25 cellular contexts compared by ENCODE assay signal in the genomic region with DNA sequence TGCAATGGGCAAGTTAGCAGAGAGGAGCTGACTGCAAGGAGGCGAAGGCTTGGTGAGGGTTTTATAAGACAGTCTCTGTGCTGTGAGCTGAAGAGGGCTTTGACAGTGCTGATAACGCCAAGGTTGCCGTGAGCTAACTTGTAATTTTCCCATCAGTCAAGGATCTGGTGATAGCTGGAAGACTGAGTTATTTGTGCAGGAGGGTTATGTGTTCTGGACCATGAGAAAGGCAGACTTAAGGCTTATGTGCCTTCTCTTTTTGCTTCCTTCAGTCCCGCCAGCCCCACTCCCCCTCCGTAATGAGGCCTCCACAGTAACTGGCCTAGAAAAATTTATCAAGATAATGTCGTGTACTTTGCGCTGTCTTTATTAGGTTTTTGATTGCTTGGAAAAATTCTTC.
DNase-seq lines count a peak whose midpoint lies in the region; ATAC-seq and TF ChIP-seq lines count a peak whose summit lies in the region.
"Had no signal": no experiment of that assay in that cellular context is flagged by ENCODE, and none has a peak within 500 bp of the region (broad histone marks: within the 10 kb centered on the region; RNA-seq: fewer than 3 reads in every experiment).

No MANE protein-coding gene starts in this region.

- H3K4me1 ChIP-seq in DOHH2 (ENCODE audit: control insufficient read depth, low read length) (peaks cover 87% of the 10 kb centered on the region), hepatocyte (ENCODE audit: insufficient read depth) (peaks cover 17% of the 10 kb centered on the region)
- H3K4me1 ChIP-seq: tibial artery had no signal

- DNase-seq in NCI-H2227 (lab: John Stamatoyannopoulos, UW; ENCODE audit: unreplicated experiment) (peak; percentile 66), hepatocyte (ENCODE audit: low spot score) (peak; percentile 65), sciatic nerve (ENCODE audit: low spot score) (peak; percentile 26), T1000 (lab: John Stamatoyannopoulos, UW) (no peak), GF-D8 (lab: John Stamatoyannopoulos, UW) (no peak), NCI-H345 (lab: John Stamatoyannopoulos, UW) (no peak)
- DNase-seq: activated CD4-positive, alpha-beta T cell treated with anti-CD3 and anti-CD28 coated beads for 4 hours; activated naive CD4-positive, alpha-beta T cell treated with Interleukin-2 at 50 U/mL for 16 hours; activated T-cell treated with anti-CD3 and anti-CD28 coated beads, Interleukin-2, amount 50 U/mL, for 4 hours; aorta; caudate nucleus; CD4-positive, CD25-positive, alpha-beta regulatory T cell; dermis blood vessel endothelial cell; KBM-7; lower lobe of right lung; NCI-H1436; NCI-H524 treated with DMSO at 0.1 percent for 48 hours; NK-92 treated with Interleukin-12 subunit alpha and Interleukin-12 subunit beta, amount 100 ng/mL, for 24 hours; occipital lobe; retina; SIG-M5; stimulated activated CD4-positive, alpha-beta T cell treated with anti-CD3 and anti-CD28 coated beads, Interleukin-4, amount 100 ng/mL, for 4 hours; stimulated activated naive CD8-positive, alpha-beta T cell treated with anti-CD3 and anti-CD28 coated beads, Interleukin-15, amount 100 ng/mL, for 72 hours had no signal

- peak overlapping the region; percentile 26 for H3K4me3 ChIP-seq in DOHH2 (ENCODE audit: low read length)
- no peak overlapping the region for H3K4me3 ChIP-seq in hepatocyte
- H3K4me3 ChIP-seq: lower lobe of right lung, tibial artery had no signal

- WGBS in hepatocyte (ENCODE audit: low lambda C conversion rate, missing lambda C conversion rate) = 30% methylated on average over 7 of the region's 7 CpGs

- peaks cover 1% of the 10 kb centered on the region; the same call in 1 of the 2 replicates for H3K9me3 ChIP-seq in DOHH2 (ENCODE audit: control insufficient read depth, insufficient read depth, low read length)
- no peaks in the 10 kb centered on the region for H3K9me3 ChIP-seq in hepatocyte (ENCODE audit: low read depth)
- H3K9me3 ChIP-seq: lower lobe of right lung, tibial artery had no signal

- H3K79me2 ChIP-seq in DOHH2 (ENCODE audit: control insufficient read depth, low read length) = no peaks in the 10 kb centered on the region
- no peaks in the 10 kb centered on the region for H3K79me2 ChIP-seq in hepatocyte

- H3K9me2 ChIP-seq in DOHH2 (replicated peaks; ENCODE audit: control insufficient read depth, low read length) = no peaks in the 10 kb centered on the region
- H3K9me2 ChIP-seq in hepatocyte (replicated peaks; ENCODE audit: insufficient read depth) = no peaks in the 10 kb centered on the region

- no peaks in the 10 kb centered on the region for H4K20me1 ChIP-seq in DOHH2 (ENCODE audit: control insufficient read depth, insufficient read depth, low read depth, low read length)
- H4K20me1 ChIP-seq in hepatocyte (ENCODE audit: insufficient read depth, poor library complexity, severe bottlenecking) = no peaks in the 10 kb centered on the region

- TF ChIP-seq CTCF in DOHH2 (IDR thresholded peaks at IDR 0.05; ENCODE audit: low read depth, low read length, poor library complexity, severe bottlenecking) = no peak
- TF ChIP-seq CTCF in hepatocyte (IDR thresholded peaks at IDR 0.05; ENCODE audit: poor library complexity) = no peak

- H3K4me2 ChIP-seq in DOHH2 (ENCODE audit: low read length) (peak overlapping the region; percentile 36), hepatocyte (peak overlapping the region; percentile 42)

- intact Hi-C loops in sciatic nerve (cut with DNase I) = no loop called here

- H2AFZ ChIP-seq in hepatocyte = no peak overlapping the region

- ATAC-seq in sciatic nerve = no peak
- ATAC-seq: activated T-cell treated with anti-CD3 and anti-CD28 coated beads, Interleukin-2, amount 50 U/mL, for 4 hours; lower lobe of right lung; stimulated activated naive CD8-positive, alpha-beta T cell treated with anti-CD3 and anti-CD28 coated beads, Interleukin-15, amount 100 ng/mL, for 72 hours had no signal

- peaks cover 14% of the 10 kb centered on the region for H3F3A ChIP-seq in DOHH2 (ENCODE audit: control insufficient read depth, insufficient read depth)

- no peaks in the 10 kb centered on the region for H3K27me3 ChIP-seq in DOHH2 (ENCODE audit: control insufficient read depth, low read length)
- H3K27me3 ChIP-seq in hepatocyte = no peaks in the 10 kb centered on the region

- H3K27ac ChIP-seq in DOHH2 (ENCODE audit: low read depth, low read length) = peak overlapping the region; percentile 75
- H3K27ac ChIP-seq in hepatocyte = peak overlapping the region; percentile 77
- H3K27ac ChIP-seq: lower lobe of right lung, tibial artery had no signal

- H3K36me3 ChIP-seq in DOHH2 (ENCODE audit: control insufficient read depth, low read length) (no peaks in the 10 kb centered on the region), hepatocyte (replicated peaks; ENCODE audit: insufficient read depth, low read depth) (no peaks in the 10 kb centered on the region)
- H3K36me3 ChIP-seq: lower lobe of right lung, tibial artery had no signal

Comparison
In these comparisons a context has a peak if more than half of its experiments do, and no peak if none do; other contexts are left out.
1. DNase-seq: peak in NCI-H2227 (single experiment), hepatocyte (single experiment) and sciatic nerve (single experiment); none in T1000 (single experiment), GF-D8 (single experiment) and NCI-H345 (single experiment).